In the genomic region with DNA sequence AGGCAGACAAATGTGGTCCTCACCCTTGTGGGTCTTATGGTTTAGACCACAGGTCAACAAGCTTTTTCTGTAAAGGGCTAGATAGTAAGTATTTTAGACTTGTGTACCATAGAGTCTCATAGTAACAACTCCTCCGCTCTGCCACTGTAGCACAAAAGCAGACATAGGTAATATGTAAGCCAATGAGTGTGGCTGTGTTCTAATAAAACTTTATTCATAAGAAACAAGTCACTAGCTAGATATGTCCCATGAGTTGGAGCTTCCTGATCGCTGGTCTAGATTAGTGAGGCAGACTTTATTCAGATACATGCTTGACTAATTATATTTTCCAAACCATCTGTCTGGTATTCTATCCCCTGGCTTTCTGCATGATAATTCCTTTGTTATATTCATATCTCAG, we compare ENCODE assay signal across 27 cellular contexts.
"Had no signal": no experiment of that assay in that cellular context is flagged by ENCODE, and none has a peak within 500 bp of the region (broad histone marks: within the 10 kb centered on the region; RNA-seq: fewer than 3 reads in every experiment).

No MANE protein-coding gene starts in this region.

- FAIRE-seq: urothelium cell line had no signal

- H3K4me1 ChIP-seq: stomach, suprapubic skin, testis, thyroid gland, tibial artery, tibial nerve, transverse colon, upper lobe of left lung, upper lobe of right lung, uterus, vagina had no signal

- H3K36me3 ChIP-seq: stomach, suprapubic skin, thoracic aorta, thyroid gland, tibial artery, tibial nerve, transverse colon, upper lobe of left lung, upper lobe of right lung, uterus, vagina had no signal

- H3K27ac ChIP-seq: stomach, suprapubic skin, testis, thoracic aorta, thyroid gland, tibial artery, tibial nerve, transverse colon, upper lobe of left lung, upper lobe of right lung, uterus, vagina had no signal

- H3K9me3 ChIP-seq: stomach, suprapubic skin, testis, thoracic aorta, thyroid gland, tibial artery, tibial nerve, transverse colon, upper lobe of left lung, upper lobe of right lung, uterus, vagina had no signal

- ATAC-seq: stimulated activated effector memory CD8-positive, alpha-beta T cell treated with anti-CD3 and anti-CD28 coated beads, Interleukin-12 subunit alpha, Interleukin-12 subunit beta, amount 100 ng/mL, for 72 hours; stimulated activated memory B cell treated with anti-CD40 and anti-IgM and Interleukin-4, amounts not matched to agents 10 μg/mL and 1 μg/mL and 100 μg/mL, for 72 hours; stimulated activated naive B cell treated with anti-CD40 and anti-IgM and Interleukin-4, amounts not matched to agents 10 μg/mL and 1 μg/mL and 100 μg/mL, for 72 hours; stimulated activated naive CD8-positive, alpha-beta T cell treated with anti-CD3 and anti-CD28 coated beads, Interleukin-15, amount 100 ng/mL, for 72 hours; stimulated activated naive CD8-positive, alpha-beta T cell treated with anti-CD3 and anti-CD28 coated beads, Interleukin-15, Interleukin-2, amounts not matched to agents 100 U/mL and 50 U/mL, for 24 hours; upper lobe of right lung had no signal

- H3K27me3 ChIP-seq: stomach, suprapubic skin, testis, thyroid gland, tibial artery, tibial nerve, transverse colon, upper lobe of left lung, upper lobe of right lung, uterus, vagina had no signal

- DNase-seq: stimulated activated CD4-positive, alpha-beta T cell treated with anti-CD3 and anti-CD28 coated beads, Interleukin-2, amount 100 ng/mL, for 48 hours; stimulated activated CD4-positive, alpha-beta T cell treated with anti-CD3 and anti-CD28 coated beads, Interleukin-4, amount 100 ng/mL, for 1 hour; stimulated activated CD4-positive, alpha-beta T cell treated with anti-CD3 and anti-CD28 coated beads, Interleukin-4, amount 100 ng/mL, for 24 hours; stimulated activated CD4-positive, alpha-beta T cell treated with anti-CD3 and anti-CD28 coated beads, Interleukin-4, amount 100 ng/mL, for 4 hours; stimulated activated CD8-positive, alpha-beta memory T cell treated with anti-CD3 and anti-CD28 coated beads, Interleukin-4, amount 100 ng/mL, for 48 hours; stimulated activated naive B cell treated with anti-CD40 and anti-IgM and Interleukin-4, amounts not matched to agents 10 μg/mL and 1 μg/mL and 100 μg/mL, for 72 hours; stimulated activated naive CD4-positive, alpha-beta T cell; stimulated activated naive CD4-positive, alpha-beta T cell treated with Interleukin-2 at 50 U/mL for 16 hours; stimulated activated naive CD8-positive, alpha-beta T cell treated with anti-CD3 and anti-CD28 coated beads, Interleukin-15, amount 100 ng/mL, for 72 hours; stimulated activated naive CD8-positive, alpha-beta T cell treated with anti-CD3 and anti-CD28 coated beads, Interleukin-15, Interleukin-2, amounts not matched to agents 100 U/mL and 50 U/mL, for 24 hours; stomach; substantia nigra; testis; thyroid gland; tibial artery; transverse colon; trophoblast cell; upper lobe of left lung; upper lobe of right lung; uterus had no signal

- H3K4me3 ChIP-seq: stomach, suprapubic skin, testis, thoracic aorta, thyroid gland, tibial artery, tibial nerve, transverse colon, upper lobe of left lung, upper lobe of right lung, uterus, vagina had no signal
